15 cellular contexts compared by ENCODE assay signal in the genomic region with DNA sequence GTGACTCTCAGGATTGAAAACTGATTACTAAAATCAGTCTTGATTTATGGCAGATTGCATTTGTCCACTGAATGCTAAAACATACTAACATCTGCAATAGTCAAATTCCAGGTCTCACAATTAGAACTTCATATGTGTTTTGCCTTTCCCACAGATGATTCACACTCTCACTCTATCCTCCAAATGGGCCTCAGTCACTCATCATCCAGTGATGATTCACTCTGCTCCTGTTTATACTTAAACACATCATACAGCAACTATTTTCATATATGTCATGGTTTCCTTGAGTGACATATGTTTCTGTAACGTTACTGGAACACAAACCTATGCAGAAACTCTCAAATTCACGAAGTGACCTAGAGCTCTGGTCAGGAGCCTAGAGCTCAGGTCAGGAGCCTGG.
DNase-seq lines count a peak whose midpoint lies in the region; ATAC-seq, FAIRE-seq and TF ChIP-seq lines count a peak whose summit lies in the region.
"Had no signal": no experiment of that assay in that cellular context is flagged by ENCODE, and none has a peak within 500 bp of the region (broad histone marks: within the 10 kb centered on the region; RNA-seq: fewer than 3 reads in every experiment).

No MANE protein-coding gene starts in this region.

- WGBS in suprapubic skin = 60% methylated on average over 2 of the region's 2 CpGs
- 0% methylated on average over 2 of the region's 2 CpGs for WGBS in HepG2 (ENCODE audit: low lambda C conversion rate)

- no peaks in the 10 kb centered on the region for H3K36me3 ChIP-seq in brain microvascular endothelial cell (replicated peaks)
- H3K36me3 ChIP-seq in kidney epithelial cell (ENCODE audit: control insufficient read depth, insufficient read depth, low read length) = no peaks in the 10 kb centered on the region
- H3K36me3 ChIP-seq in suprapubic skin = no peaks in the 10 kb centered on the region
- H3K36me3 ChIP-seq in HepG2 (replicated peaks in 1 of 2; ENCODE audit: control insufficient read depth in 1 of 2, insufficient read depth in 2 of 2, low read length in 2 of 2) = no peaks in the 10 kb centered on the region

- intact Hi-C loops in HepG2 (cut with micrococcal nuclease; ENCODE audit: unreplicated experiment) = no loop called here

- no peak for TF ChIP-seq RAD21 in HepG2 (CRISPR knock-in tag; IDR thresholded peaks at IDR 0.05)

- H2AFZ ChIP-seq in HepG2 (ENCODE audit: low read length) = no peak overlapping the region

- H3K9me3 ChIP-seq in suprapubic skin (no peaks in the 10 kb centered on the region), HepG2 (ENCODE audit: low read length) (no peaks in the 10 kb centered on the region)

- H3K27me3 ChIP-seq in brain microvascular endothelial cell (replicated peaks) = no peaks in the 10 kb centered on the region
- H3K27me3 ChIP-seq in kidney epithelial cell (ENCODE audit: control insufficient read depth, insufficient read depth, low read length) = no peaks in the 10 kb centered on the region
- H3K27me3 ChIP-seq in suprapubic skin = no peaks in the 10 kb centered on the region
- H3K27me3 ChIP-seq in HepG2 (ENCODE audit: control insufficient read depth in 1 of 2, insufficient read depth in 2 of 2, low read length in 2 of 2) = no peaks in the 10 kb centered on the region

- POLR2A ChIA-PET in HepG2 (lab: Yijun Ruan, JAX) = no interaction called here

- CTCF ChIA-PET in HepG2 (lab: Yijun Ruan, JAX; ENCODE audit: low intra/inter-chr PET ratio, low total read pairs) = no interaction called here

- FAIRE-seq in HepG2 (lab: Jason Lieb, UNC) = no peak
- FAIRE-seq: endometrium had no signal

- peak overlapping the region; percentile 40 for H3K27ac ChIP-seq in brain microvascular endothelial cell
- H3K27ac ChIP-seq in suprapubic skin = no peak overlapping the region
- H3K27ac ChIP-seq in HepG2 (ENCODE audit: extremely low read length, insufficient read depth, low read length) = no peak overlapping the region

- no peak for ATAC-seq in HepG2

- H3K4me3 ChIP-seq in brain microvascular endothelial cell (ENCODE audit: low read depth, low read length) = no peak overlapping the region
- no peak overlapping the region for H3K4me3 ChIP-seq in kidney epithelial cell (ENCODE audit: low read depth, low read length)
- no peak overlapping the region for H3K4me3 ChIP-seq in suprapubic skin
- H3K4me3 ChIP-seq in HepG2 (replicated peaks in 1 of 3; ENCODE audit: insufficient read depth in 1 of 3, low read depth in 2 of 3, low read length in 3 of 3) = no peak overlapping the region

- no peak overlapping the region for H3K9ac ChIP-seq in HepG2 (ENCODE audit: insufficient read depth, low read depth, low read length)

- H3K4me1 ChIP-seq in suprapubic skin = no peaks in the 10 kb centered on the region
- H3K4me1 ChIP-seq in HepG2 (ENCODE audit: insufficient read depth, low read length) = no peaks in the 10 kb centered on the region

- H3K79me2 ChIP-seq in HepG2 (ENCODE audit: insufficient read depth, low read length) = no peaks in the 10 kb centered on the region

- TF ChIP-seq POLR2A in suprapubic skin (IDR thresholded peaks at IDR 0.05) (no peak), HepG2 (IDR thresholded peaks at IDR 0.05; ENCODE audit: insufficient read depth in 1 of 2, low read depth in 2 of 2, low read length in 2 of 2) (no peak)

- TF ChIP-seq EP300 in suprapubic skin (IDR thresholded peaks at IDR 0.05) = no peak
- no peak for TF ChIP-seq EP300 in HepG2 (IDR thresholded peaks at IDR 0.05; ENCODE audit: low read depth in 2 of 2, low read length in 2 of 2)
- TF ChIP-seq EP300 in HepG2 (CRISPR knock-in tag; IDR thresholded peaks at IDR 0.05; ENCODE audit: borderline replicate concordance) = no peak

- DNase-seq in Ammon's horn (ENCODE audit: low spot score) (peak; percentile 8), HS-5 (ENCODE audit: low read depth) (peak; percentile 82), brain microvascular endothelial cell (peak; percentile 89), kidney epithelial cell (ENCODE audit: low read depth) (peak; percentile 19), suprapubic skin (ENCODE audit: low spot score in 2 of 2) (no peak), HepG2 (ENCODE audit: low spot score) (no peak), SIG-M5 treated with dmso at 0.1 percent for 504 hours (lab: John Stamatoyannopoulos, UW; ENCODE audit: unreplicated experiment) (no peak)
- DNase-seq in stimulated activated CD4-positive, alpha-beta T cell treated with anti-CD3 and anti-CD28 coated beads, Interleukin-12 subunit alpha, Interleukin-12 subunit beta, amount 100 ng/mL, for 4 hours = no peak
- DNase-seq: activated CD8-positive, alpha-beta memory T cell treated with anti-CD3 and anti-CD28 coated beads, Interleukin-2, amount 50 U/mL, for 4 hours; aorta; CD8-positive, alpha-beta memory T cell; NCI-H524; posterior cingulate gyrus; stimulated activated CD4-positive, alpha-beta T cell treated with anti-CD3 and anti-CD28 coated beads, Interleukin-4, amount 100 ng/mL, for 1 hour had no signal

- TF ChIP-seq CTCF in brain microvascular endothelial cell (IDR thresholded peaks at IDR 0.05; ENCODE audit: low read depth, low read length, missing control alignments) = no peak
- no peak for TF ChIP-seq CTCF in kidney epithelial cell (IDR thresholded peaks at IDR 0.05; ENCODE audit: insufficient read depth, low read length, poor library complexity, severe bottlenecking)
- no peak for TF ChIP-seq CTCF in suprapubic skin (IDR thresholded peaks at IDR 0.05)
- TF ChIP-seq CTCF in HepG2 (CRISPR knock-in tag; IDR thresholded peaks at IDR 0.05) = no peak

- no peaks in the 10 kb centered on the region for H4K20me1 ChIP-seq in HepG2 (ENCODE audit: insufficient read depth, low read length)

- no peak overlapping the region for H3K4me2 ChIP-seq in HepG2 (ENCODE audit: low read depth, low read length)

- in situ Hi-C loops in brain microvascular endothelial cell (cut with HindIII; ENCODE audit: low pct_ligation_motif_present, low sequenced_read_pairs) (no loop called here), HepG2 (cut with HindIII; ENCODE audit: extremely low pct_ligation_motif_present, low pct_unique_long_range_greater_than_20kb) (no loop called here)

- no TSS peak for BruUV-seq in HepG2 (replicated peaks; lab: Mats Ljungman, UMichigan)

TF ChIP-seq in HepG2, 621 proteins besides CTCF, POLR2A, EP300 and RAD21 (continues in another document):
- TF ChIP-seq ZIK1 (CRISPR knock-in tag; IDR thresholded peaks at IDR 0.05; ENCODE audit: borderline replicate concordance, low read depth) (no peak), POLR2AphosphoS5 (IDR thresholded peaks at IDR 0.05; ENCODE audit: low read depth, low read length) (no peak), TCF12 (IDR thresholded peaks at IDR 0.05) (no peak), TCF12 (CRISPR knock-in tag; IDR thresholded peaks at IDR 0.05) (no peak), PCBP2 (optimal IDR thresholded peaks at IDR 0.05; ENCODE audit: low read depth, low read length, poor library complexity, severe bottlenecking) (no peak), TRIM24 (CRISPR knock-in tag; IDR thresholded peaks at IDR 0.05) (no peak), ZNF776 (CRISPR knock-in tag; IDR thresholded peaks at IDR 0.05) (no peak), HCFC1 (IDR thresholded peaks at IDR 0.05; ENCODE audit: low read depth, low read length) (no peak), BHLHE40 (IDR thresholded peaks at IDR 0.05; ENCODE audit: low read length) (no peak), ZNF264 (CRISPR knock-in tag; IDR thresholded peaks at IDR 0.05) (no peak), ZNF501 (CRISPR knock-in tag; IDR thresholded peaks at IDR 0.05) (no peak)
- TF ChIP-seq, protein P1, sequence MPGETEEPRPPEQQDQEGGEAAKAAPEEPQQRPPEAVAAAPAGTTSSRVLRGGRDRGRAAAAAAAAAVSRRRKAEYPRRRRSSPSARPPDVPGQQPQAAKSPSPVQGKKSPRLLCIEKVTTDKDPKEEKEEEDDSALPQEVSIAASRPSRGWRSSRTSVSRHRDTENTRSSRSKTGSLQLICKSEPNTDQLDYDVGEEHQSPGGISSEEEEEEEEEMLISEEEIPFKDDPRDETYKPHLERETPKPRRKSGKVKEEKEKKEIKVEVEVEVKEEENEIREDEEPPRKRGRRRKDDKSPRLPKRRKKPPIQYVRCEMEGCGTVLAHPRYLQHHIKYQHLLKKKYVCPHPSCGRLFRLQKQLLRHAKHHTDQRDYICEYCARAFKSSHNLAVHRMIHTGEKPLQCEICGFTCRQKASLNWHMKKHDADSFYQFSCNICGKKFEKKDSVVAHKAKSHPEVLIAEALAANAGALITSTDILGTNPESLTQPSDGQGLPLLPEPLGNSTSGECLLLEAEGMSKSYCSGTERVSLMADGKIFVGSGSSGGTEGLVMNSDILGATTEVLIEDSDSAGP (CRISPR knock-in tag; IDR thresholded peaks at IDR 0.05; ENCODE audit: borderline replicate concordance) = no peak
- TF ChIP-seq, protein P2, sequence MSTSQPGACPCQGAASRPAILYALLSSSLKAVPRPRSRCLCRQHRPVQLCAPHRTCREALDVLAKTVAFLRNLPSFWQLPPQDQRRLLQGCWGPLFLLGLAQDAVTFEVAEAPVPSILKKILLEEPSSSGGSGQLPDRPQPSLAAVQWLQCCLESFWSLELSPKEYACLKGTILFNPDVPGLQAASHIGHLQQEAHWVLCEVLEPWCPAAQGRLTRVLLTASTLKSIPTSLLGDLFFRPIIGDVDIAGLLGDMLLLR (CRISPR knock-in tag; IDR thresholded peaks at IDR 0.05) = no peak

Comparison
In these comparisons a context has a peak if more than half of its experiments do, and no peak if none do; other contexts are left out.
1. DNase-seq: peak in Ammon's horn (single experiment), HS-5 (single experiment), brain microvascular endothelial cell (single experiment) and kidney epithelial cell (single experiment); none in suprapubic skin (0 of 2), HepG2 (single experiment), stimulated activated CD4-positive, alpha-beta T cell treated with anti-CD3 and anti-CD28 coated beads, Interleukin-12 subunit alpha, Interleukin-12 subunit beta, amount 100 ng/mL, for 4 hours (single experiment) and SIG-M5 treated with dmso at 0.1 percent for 504 hours (single experiment).